Comparison of ENCODE assay signal across 9 cellular contexts in genomic region chr22:37070334-37070733, GRCh38. TPM values are rescaled to one million over a fixed set of nuclear protein-coding genes. Genes with fewer than 3 reads are reported as not detected.
"Had no signal": no experiment of that assay in that cellular context is flagged by ENCODE, and none has a peak within 500 bp of the region (broad histone marks: within the 10 kb centered on the region; RNA-seq: fewer than 3 reads in every experiment).

No MANE protein-coding gene starts in this region.

- H3K4me3 Mint-ChIP-seq: GM23338, HFFc6, IgD-negative memory B cell had no signal

- H2AFZ ChIP-seq: GM23338 had no signal

- H3K4me2 ChIP-seq: GM23338 had no signal

- FAIRE-seq: H1, HepG2 had no signal

- DNase-seq: H7, HCEC 1CT, HFFc6, KBM-7 had no signal

- H3K36me3 Mint-ChIP-seq: IgD-negative memory B cell had no signal

- H3K9me3 Mint-ChIP-seq: GM23338, HFFc6, IgD-negative memory B cell had no signal

- ATAC-seq: GM23338, HepG2 had no signal

- H3K27ac Mint-ChIP-seq: GM23338, HFFc6, IgD-negative memory B cell had no signal

- H3K4me3 ChIP-seq: GM23338 had no signal

- H3K27ac ChIP-seq: HL-60 had no signal

RNA-seq across cellular contexts. Expression of gene TMPRSS6, which starts 39.2 kb away (rescaled TPM):
- total RNA-seq: GM23338, H1, H7, HFFc6 had no signal
- polyA plus RNA-seq: IgD-negative memory B cell had no signal
